In the genomic region with DNA sequence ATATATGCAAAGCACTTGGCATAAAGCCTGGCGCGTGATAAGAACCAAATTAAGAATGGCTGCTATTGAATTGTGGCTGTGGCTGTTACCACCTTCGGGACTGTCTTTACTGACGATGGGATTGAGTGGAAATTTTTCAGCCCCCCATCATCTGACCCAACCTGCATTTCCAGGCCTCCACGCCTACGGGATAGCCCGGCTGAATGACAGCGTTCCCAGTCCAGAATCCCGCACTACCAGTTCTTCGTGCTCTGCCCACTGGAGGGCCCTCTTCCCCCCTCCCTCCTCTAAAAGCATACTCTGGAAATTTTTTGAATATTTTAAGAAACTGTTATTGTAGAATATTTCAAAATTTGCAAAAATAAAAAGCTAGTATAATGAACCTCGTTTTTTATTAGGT, we compare ENCODE assay signal across 12 cellular contexts. TPM values are rescaled to one million over a fixed set of nuclear protein-coding genes. Genes with fewer than 3 reads are reported as not detected.
DNase-seq lines count a peak whose midpoint lies in the region; ATAC-seq and TF ChIP-seq lines count a peak whose summit lies in the region.
"Had no signal": no experiment of that assay in that cellular context is flagged by ENCODE, and none has a peak within 500 bp of the region (broad histone marks: within the 10 kb centered on the region; RNA-seq: fewer than 3 reads in every experiment).

No MANE protein-coding gene starts in this region.

- TF ChIP-seq CTCF in HEK293 (tag by site-specific recombination; IDR thresholded peaks at IDR 0.05): no peak
- peak; percentile 38 for TF ChIP-seq CTCF in foreskin keratinocyte (conservative IDR thresholded peaks at IDR 0.05)
- no peak for TF ChIP-seq CTCF in stomach (IDR thresholded peaks at IDR 0.05)

- H3K36me3 ChIP-seq in HEK293 (ENCODE audit: control insufficient read depth in 2 of 2, insufficient read depth in 1 of 2, low read length in 2 of 2) (no peaks in the 10 kb centered on the region; a peak in 1 of 3 replicates), stomach (no peaks in the 10 kb centered on the region)

- no peak for TF ChIP-seq EP300 in stomach (IDR thresholded peaks at IDR 0.05)

- TF ChIP-seq POLR2A in stomach (IDR thresholded peaks at IDR 0.05): no peak

- H3K4me3 ChIP-seq in HEK293 (ENCODE audit: low read depth, low read length) (no peak overlapping the region), stomach (no peak overlapping the region)

- intact Hi-C loops in stomach (cut with DNase I; ENCODE audit: low total_unique reads): no loop called here

- POLR2A ChIA-PET in HEK293 (lab: Yijun Ruan, JAX): no interaction called here

- no peak overlapping the region for H3K27ac ChIP-seq in HEK293 (ENCODE audit: extremely low read depth, low read depth, low read length)
- H3K27ac ChIP-seq in foreskin keratinocyte: no peak overlapping the region
- no peak overlapping the region for H3K27ac ChIP-seq in stomach

- CTCF ChIA-PET in HEK293 (lab: Yijun Ruan, JAX): interaction anchor here (0.6 to 2.7 kb wide), 10 partner anchors 10 to 1499 kb away, joined by 3 to 17 read pairs (median 4); no protein-coding TSS in a partner anchor

- H3K27me3 ChIP-seq in foreskin keratinocyte (peaks cover 18% of the 10 kb centered on the region), stomach (no peaks in the 10 kb centered on the region)

- WGBS in stomach, 5 donors: 37 to 62% (median 40%) methylated on average over 11 of the region's 11 CpGs

- ATAC-seq in foreskin keratinocyte: no peak
- ATAC-seq in GM19395 (IDR thresholded peaks at IDR 0.05; ENCODE audit: unreplicated experiment): no peak
- no peak for ATAC-seq in stimulated activated naive CD8-positive, alpha-beta T cell treated with anti-CD3 and anti-CD28 coated beads, Interleukin-15, Interleukin-2, amounts not matched to agents 100 U/mL and 50 U/mL, for 24 hours

- H3K9me3 ChIP-seq in HEK293 (ENCODE audit: control insufficient read depth, insufficient read depth, low read depth, low read length): peaks cover 3% of the 10 kb centered on the region; the same call in 1 of the 2 replicates
- no peaks in the 10 kb centered on the region for H3K9me3 ChIP-seq in stomach

- H3K4me1 ChIP-seq in HEK293 (ENCODE audit: control insufficient read depth, insufficient read depth, low read length) (peaks cover 13% of the 10 kb centered on the region), foreskin keratinocyte (no peaks in the 10 kb centered on the region), stomach (peaks cover 0 to 11% (median 0%) of the 10 kb centered on the region in 4 donors)

- DNase-seq in NCI-H524 (lab: John Stamatoyannopoulos, UW): peak; percentile 8 to 59
- DNase-seq in NCI-H524 treated with DMSO at 0.1 percent for 48 hours (lab: John Stamatoyannopoulos, UW): no peak
- DNase-seq in foreskin keratinocyte: no peak
- DNase-seq in stomach: peak; percentile 51
- DNase-seq in NCI-H2171 (lab: John Stamatoyannopoulos, UW): no peak
- DNase-seq in stimulated activated naive CD8-positive, alpha-beta T cell treated with anti-CD3 and anti-CD28 coated beads, Interleukin-15, Interleukin-2, amounts not matched to agents 100 U/mL and 50 U/mL, for 24 hours: no peak
- DNase-seq: C1 segment of cervical spinal cord, DMS153, GDM1 had no signal

TF ChIP-seq in HEK293, 187 proteins besides CTCF, POLR2A, EP300 and RAD21:
- TF ChIP-seq ZNF174 (tag by site-specific recombination; IDR thresholded peaks at IDR 0.05) (no peak), ZNF341 (tag by site-specific recombination; IDR thresholded peaks at IDR 0.05; ENCODE audit: low read depth) (peak; percentile 58)
TF ChIP-seq in HEK293: peak in this region for 1.

RNA-seq across cellular contexts. Expression of gene KRTDAP, which starts 11.0 kb away (rescaled TPM):
- total RNA-seq in foreskin keratinocyte (9.0 and 12.6 TPM in 2 replicates), stomach (not detected)
- polyA plus RNA-seq in foreskin keratinocyte (8.9 and 14.4 TPM in 2 replicates), stomach (1 to 10 TPM in 2 of 3 donors, not detected in 1; 2.3 to 3.0 TPM)
- total RNA-seq: HT1080 had no signal

RNA-seq across cellular contexts. Expression of gene FFAR2, which starts 31.2 kb away (rescaled TPM):
- total RNA-seq in foreskin keratinocyte (not detected in 2 replicates), stomach (1 to 10 TPM in 1 of 5 donors, not detected in 4; 1.4 TPM)
- polyA plus RNA-seq in foreskin keratinocyte (not detected in 2 replicates), stomach (under 1 TPM; 0.35 to 0.62 (median 0.46) TPM)
- total RNA-seq: HT1080 had no signal

RNA-seq across cellular contexts. Expression of gene DMKN, which starts 34.2 kb away (rescaled TPM):
- total RNA-seq in foreskin keratinocyte (264 and 272 TPM in 2 replicates), stomach (10 to 100 TPM in 2 of 5 donors, 1 to 10 TPM in 2, not detected in 1; 4.9 to 36.9 (median 20.2) TPM)
- polyA plus RNA-seq in foreskin keratinocyte (387 and 391 TPM in 2 replicates), stomach (100 to 1,000 TPM in 1 of 3 donors, 10 to 100 TPM in 2; 76.7 to 139 (median 83.6) TPM)

RNA-seq across cellular contexts. Expression of gene SBSN, which starts 48.8 kb away (rescaled TPM):
- total RNA-seq in foreskin keratinocyte (4.8 and 5.7 TPM in 2 replicates), stomach (not detected)
- polyA plus RNA-seq in foreskin keratinocyte (3.4 and 6.4 TPM in 2 replicates), stomach (10 to 100 TPM in 1 of 3 donors, 1 to 10 TPM in 1, not detected in 1; 1.1 to 29.2 TPM)

RNA-seq across cellular contexts. Expression of gene GAPDHS, which starts 54.0 kb away (rescaled TPM):
- total RNA-seq in foreskin keratinocyte: not detected in 2 replicates
- polyA plus RNA-seq in foreskin keratinocyte: not detected in 2 replicates
- total RNA-seq in stomach: not detected
- polyA plus RNA-seq in stomach: not detected
- total RNA-seq: HT1080 had no signal

Comparison
In these comparisons a context has a peak if more than half of its experiments do, and no peak if none do; other contexts are left out.
1. DNase-seq: peak in NCI-H524 (2 of 2) and stomach (single experiment); none in NCI-H524 treated with DMSO at 0.1 percent for 48 hours (single experiment), foreskin keratinocyte (0 of 2), NCI-H2171 (single experiment) and stimulated activated naive CD8-positive, alpha-beta T cell treated with anti-CD3 and anti-CD28 coated beads, Interleukin-15, Interleukin-2, amounts not matched to agents 100 U/mL and 50 U/mL, for 24 hours (single experiment).
2. RNA of gene KRTDAP, which starts 11.0 kb away (total RNA-seq): 9.0 to 12.6 TPM in foreskin keratinocyte; not detected in stomach; every median in the first group is over 10 times any median in the second.